Comparison of ENCODE assay signal across 11 cellular contexts in the genomic region with DNA sequence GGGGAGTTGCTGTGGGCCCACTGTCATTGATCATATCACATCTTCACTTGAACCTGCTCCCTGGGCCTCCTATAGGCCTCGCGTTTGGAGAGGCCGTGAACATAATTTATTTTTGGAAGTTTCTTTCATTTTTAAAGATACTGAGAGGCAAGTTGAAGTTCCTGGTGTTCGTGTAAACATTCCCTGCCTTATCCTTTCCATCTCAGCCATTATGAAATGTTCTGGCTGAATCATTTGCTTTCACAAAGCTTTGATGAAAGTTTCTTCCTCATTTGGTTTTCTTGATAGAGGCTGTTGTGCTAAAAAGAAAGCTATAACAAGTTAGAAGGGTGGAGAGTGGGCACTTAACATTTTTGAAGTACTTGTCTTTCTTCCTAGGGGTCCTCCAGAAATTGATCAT. TPM values are rescaled to one million over a fixed set of nuclear protein-coding genes. Genes with fewer than 3 reads are reported as not detected.
DNase-seq lines count a peak whose midpoint lies in the region; ATAC-seq and TF ChIP-seq lines count a peak whose summit lies in the region.
"Had no signal": no experiment of that assay in that cellular context is flagged by ENCODE, and none has a peak within 500 bp of the region (broad histone marks: within the 10 kb centered on the region; RNA-seq: fewer than 3 reads in every experiment).

No MANE protein-coding gene starts in this region.

- 24 to 29% methylated on average over 4 of the region's 4 CpGs for WGBS in heart right ventricle, 2 donors
- WGBS in neuronal stem cell (ENCODE audit: extremely low coverage in 2 of 2, insufficient read length in 2 of 2, insufficient replicate concordance in 1 of 2), 2 donors, result no CpG with 5 or more reads among the region's 4 CpGs

- no peak overlapping the region for H2AK5ac ChIP-seq in neuronal stem cell (ENCODE audit: low read depth, low read length)

- no peak overlapping the region for H3K14ac ChIP-seq in neuronal stem cell (ENCODE audit: low read length)

- peaks cover 2% of the 10 kb centered on the region for H3K79me1 ChIP-seq in neuronal stem cell (ENCODE audit: low read depth, low read length)

- ATAC-seq in heart right ventricle (peak in 1 of 8 donors; percentile 9), Right ventricle myocardium superior (ENCODE audit: poor library complexity) (no peak), lower lobe of right lung (peak in 1 of 2 donors; percentile 44), HG03039 (IDR thresholded peaks at IDR 0.05; ENCODE audit: unreplicated experiment) (no peak)

- H3K27me3 ChIP-seq in heart right ventricle (no peaks in the 10 kb centered on the region), lower lobe of right lung (ENCODE audit: low read depth) (no peaks in the 10 kb centered on the region), neuronal stem cell (ENCODE audit: control insufficient read depth in 3 of 3, insufficient read depth in 3 of 3, low read depth in 1 of 3, low read length in 3 of 3) (no peaks in the 10 kb centered on the region)
- H3K27me3 ChIP-seq: suprapubic skin had no signal

- DNase-seq in heart right ventricle (no peak), Right ventricle myocardium superior (no peak), cardiac fibroblast (ENCODE audit: low read depth in 2 of 2) (peak; percentile 67 to 72), lower lobe of right lung (no peak), neuronal stem cell (ENCODE audit: low spot score) (no peak), KG1 (lab: John Stamatoyannopoulos, UW) (no peak)
- no peak for DNase-seq in activated CD4-positive, alpha-beta T cell treated with anti-CD3 and anti-CD28 coated beads for 4 hours
- DNase-seq: activated CD4-positive, alpha-beta memory T cell treated with anti-CD3 and anti-CD28 coated beads for 36 hours had no signal

- no peak overlapping the region for H2BK5ac ChIP-seq in neuronal stem cell (ENCODE audit: low read length)

- no peak overlapping the region for H3K23ac ChIP-seq in neuronal stem cell (ENCODE audit: low read depth, low read length, poor library complexity)

- peak overlapping the region; percentile 1 to 77 (median 46) for H3K27ac ChIP-seq in heart right ventricle
- peak overlapping the region; percentile 38 for H3K27ac ChIP-seq in lower lobe of right lung
- H3K27ac ChIP-seq in neuronal stem cell (replicated peaks; ENCODE audit: low read length), result no peak overlapping the region
- H3K27ac ChIP-seq: SK-N-MC, suprapubic skin had no signal

- no peak overlapping the region for H3K18ac ChIP-seq in neuronal stem cell (ENCODE audit: low read length)

- no peak overlapping the region for H4K91ac ChIP-seq in neuronal stem cell (ENCODE audit: low read depth, low read length, poor library complexity)

- H4K8ac ChIP-seq in neuronal stem cell (ENCODE audit: low read depth, low read length), result no peak overlapping the region

- H3K9ac ChIP-seq in neuronal stem cell (ENCODE audit: low read depth, low read length, poor library complexity), result no peak overlapping the region

- H3K9me3 ChIP-seq in heart right ventricle (no peaks in the 10 kb centered on the region), lower lobe of right lung (no peaks in the 10 kb centered on the region), neuronal stem cell (replicated peaks in 1 of 2; ENCODE audit: control insufficient read depth in 2 of 2, insufficient read depth in 1 of 2, low read depth in 1 of 2, low read length in 2 of 2) (no peaks in the 10 kb centered on the region)
- H3K9me3 ChIP-seq: suprapubic skin had no signal

- no peak overlapping the region for H3K4me2 ChIP-seq in neuronal stem cell (ENCODE audit: insufficient read depth, low read length, poor library complexity, severe bottlenecking)

- TF ChIP-seq CTCF in heart right ventricle (IDR thresholded peaks at IDR 0.05), result no peak
- TF ChIP-seq CTCF in cardiac fibroblast (IDR thresholded peaks at IDR 0.05; ENCODE audit: low read depth, low read length), result no peak
- TF ChIP-seq CTCF in lower lobe of right lung (IDR thresholded peaks at IDR 0.05), result no peak

- no peak overlapping the region for H3K4ac ChIP-seq in neuronal stem cell (ENCODE audit: low read length)

- no peak overlapping the region for H2BK12ac ChIP-seq in neuronal stem cell (ENCODE audit: low read length)

- no peak overlapping the region for H2AFZ ChIP-seq in neuronal stem cell (ENCODE audit: low read length)

- H2BK15ac ChIP-seq in neuronal stem cell (ENCODE audit: low read length), result no peak overlapping the region

- H3K4me1 ChIP-seq in heart right ventricle (peaks cover 0 to 82% (median 57%) of the 10 kb centered on the region in 9 donors), lower lobe of right lung (peaks cover 41% of the 10 kb centered on the region), neuronal stem cell (ENCODE audit: control insufficient read depth in 2 of 2, insufficient read depth in 1 of 2, low read depth in 1 of 2, low read length in 2 of 2) (peaks cover 1 to 2% of the 10 kb centered on the region in 2 donors)

- no peak overlapping the region for H2BK120ac ChIP-seq in neuronal stem cell (ENCODE audit: low read depth, low read length)

- intact Hi-C loops in heart right ventricle (cut with DNase I) (no loop called here), Right ventricle myocardium superior (cut with DNase I) (no loop called here), lower lobe of right lung (cut with DNase I) (no loop called here)

- no peak overlapping the region for H3K4me3 ChIP-seq in heart right ventricle
- no peak overlapping the region for H3K4me3 ChIP-seq in cardiac fibroblast (replicated peaks in 1 of 2; ENCODE audit: low read depth in 2 of 2, low read length in 2 of 2)
- peak overlapping the region; percentile 10 for H3K4me3 ChIP-seq in lower lobe of right lung
- H3K4me3 ChIP-seq in neuronal stem cell (ENCODE audit: low read length in 2 of 2), result no peak overlapping the region
- H3K4me3 ChIP-seq: SK-N-MC, suprapubic skin had no signal

- H3K36me3 ChIP-seq in heart right ventricle (peaks cover 0 to 4% (median 0%) of the 10 kb centered on the region in 9 donors), lower lobe of right lung (no peaks in the 10 kb centered on the region), neuronal stem cell (replicated peaks in 1 of 2; ENCODE audit: control insufficient read depth in 2 of 2, insufficient read depth in 2 of 2, low read length in 2 of 2) (peaks cover 0 to 14% of the 10 kb centered on the region in 2 donors)
- H3K36me3 ChIP-seq: suprapubic skin had no signal

RNA-seq across cellular contexts. Expression of gene CAMTA1, which starts 15.5 kb away (rescaled TPM):
- total RNA-seq in heart right ventricle (100 to 1,000 TPM; 123 to 155 (median 140) TPM), Right ventricle myocardium superior (153 TPM), lower lobe of right lung (47.9 TPM)
- 100 to 1,000 TPM; 182 to 265 TPM for polyA plus RNA-seq in heart right ventricle
- 379 TPM for polyA plus RNA-seq in neuronal stem cell (2013, experiment 1 of 2)
- 395 TPM for polyA plus RNA-seq in neuronal stem cell (2013, experiment 2 of 2)

Comparison
In these comparisons a context has a peak if more than half of its experiments do, and no peak if none do; other contexts are left out.
1. DNase-seq: peak in cardiac fibroblast (2 of 2); none in heart right ventricle (0 of 2), Right ventricle myocardium superior (single experiment), lower lobe of right lung (single experiment), neuronal stem cell (single experiment), KG1 (single experiment) and activated CD4-positive, alpha-beta T cell treated with anti-CD3 and anti-CD28 coated beads for 4 hours (0 of 2).